ENCODE assay signal across 9 cellular contexts in the genomic region with DNA sequence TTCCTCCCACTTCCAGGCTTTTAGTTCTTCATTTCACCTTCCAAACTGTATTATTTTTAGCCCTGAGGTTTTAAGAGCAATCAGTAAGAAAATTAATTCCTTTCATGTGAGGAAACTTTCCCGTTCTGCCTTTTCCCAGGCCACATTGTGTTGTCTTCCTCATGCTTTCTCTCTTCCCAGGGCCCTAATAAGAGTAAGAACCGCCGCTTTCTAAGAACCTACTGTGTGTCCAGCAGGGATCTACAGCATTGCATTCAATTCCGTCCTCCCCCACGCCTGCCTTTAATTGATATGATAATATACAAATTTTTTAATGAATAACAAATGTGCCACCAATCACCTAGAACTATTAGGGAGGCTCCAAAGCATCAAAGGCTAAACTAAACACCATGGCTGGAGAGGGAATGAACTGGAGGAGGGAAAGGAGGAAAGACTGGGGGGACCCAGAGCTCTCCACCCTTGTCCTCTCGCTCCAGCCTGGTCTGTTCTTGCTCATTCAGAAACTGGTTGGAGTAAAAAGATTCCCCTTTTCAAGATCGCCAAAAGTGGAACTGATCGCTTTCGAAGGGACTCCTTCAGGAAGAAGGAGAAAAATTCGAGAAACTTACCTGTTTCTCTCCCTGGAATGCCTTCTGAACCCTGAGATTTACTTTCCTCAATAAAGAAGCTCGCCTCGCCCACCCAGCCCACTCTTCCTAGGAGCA. TPM values are rescaled to one million over a fixed set of nuclear protein-coding genes. Genes with fewer than 3 reads are reported as not detected.
DNase-seq lines count a peak whose midpoint lies in the region; ATAC-seq and TF ChIP-seq lines count a peak whose summit lies in the region.
"Had no signal": no experiment of that assay in that cellular context is flagged by ENCODE, and none has a peak within 500 bp of the region (broad histone marks: within the 10 kb centered on the region; RNA-seq: fewer than 3 reads in every experiment).

No MANE protein-coding gene starts in this region.

- no peak for TF ChIP-seq CTCF in fibroblast of lung (conservative IDR thresholded peaks at IDR 0.05 in 1 of 2, IDR thresholded peaks at IDR 0.05 in 1 of 2; ENCODE audit: low read depth in 1 of 2, low read length in 2 of 2)

- no peak for ATAC-seq in HG03135 (IDR thresholded peaks at IDR 0.05; ENCODE audit: unreplicated experiment)

- no peak for DNase-seq in activated T-cell treated with anti-CD3 and anti-CD28 coated beads, Interleukin-2, amount 50 U/mL, for 24 hours
- no peak for DNase-seq in activated T-cell treated with anti-CD3 and anti-CD28 coated beads, Interleukin-2, amount 50 U/mL, for 48 hours
- DNase-seq in SJCRH30 (peak in 1 of 2 experiments; percentile 10), fibroblast of lung (ENCODE audit: low read depth in 2 of 2) (peak in 1 of 2 donors; percentile 11), hepatic stellate cell (ENCODE audit: low spot score) (no peak)
- no peak for DNase-seq in activated effector memory CD4-positive, alpha-beta T cell treated with anti-CD3 and anti-CD28 coated beads, Interleukin-2, amount 50 U/mL, for 16 hours

- H3K9me3 ChIP-seq in SJCRH30 (replicated peaks) (no peaks in the 10 kb centered on the region), fibroblast of lung (ENCODE audit: control insufficient read depth, insufficient read depth, low read depth, low read length) (no peaks in the 10 kb centered on the region), subcutaneous abdominal adipose tissue (ENCODE audit: control insufficient read depth in 5 of 5, low read length in 5 of 5) (no peaks in the 10 kb centered on the region)

- H3K36me3 ChIP-seq in SJCRH30 (no peaks in the 10 kb centered on the region), fibroblast of lung (ENCODE audit: control insufficient read depth, insufficient read depth, low read length) (no peaks in the 10 kb centered on the region), subcutaneous abdominal adipose tissue (ENCODE audit: control insufficient read depth in 5 of 5, insufficient read depth in 5 of 5, low read length in 5 of 5) (no peaks in the 10 kb centered on the region)

- H3K9me3 Mint-ChIP-seq in activated T-cell treated with anti-CD3 and anti-CD28 coated beads, Interleukin-2, amount 50 U/mL, for 24 hours, result no peaks in the 10 kb centered on the region

- H3K27ac Mint-ChIP-seq in activated T-cell treated with anti-CD3 and anti-CD28 coated beads, Interleukin-2, amount 50 U/mL, for 24 hours, result no peak overlapping the region

- H4K20me1 ChIP-seq in fibroblast of lung (ENCODE audit: control insufficient read depth, extremely low read depth, insufficient read depth, low read length), result no peaks in the 10 kb centered on the region

- H3K27ac ChIP-seq in SJCRH30 (no peak overlapping the region), fibroblast of lung (ENCODE audit: insufficient read depth, low read length) (no peak overlapping the region), subcutaneous abdominal adipose tissue (ENCODE audit: low read depth, low read length) (no peak overlapping the region)

- no peaks in the 10 kb centered on the region for H3K4me1 ChIP-seq in SJCRH30
- no peaks in the 10 kb centered on the region for H3K4me1 ChIP-seq in fibroblast of lung (ENCODE audit: control insufficient read depth, extremely low read depth, insufficient read depth, low read length)
- peaks cover 7 to 34% (median 26%) of the 10 kb centered on the region in 5 donors for H3K4me1 ChIP-seq in subcutaneous abdominal adipose tissue (ENCODE audit: control insufficient read depth in 5 of 5, insufficient read depth in 5 of 5, low read length in 5 of 5)

- H3K4me2 ChIP-seq in fibroblast of lung (ENCODE audit: extremely low read depth, insufficient read depth, low read length), result no peak overlapping the region

- H3K27me3 ChIP-seq in SJCRH30 (no peaks in the 10 kb centered on the region), fibroblast of lung (ENCODE audit: control insufficient read depth, insufficient read depth, low read length) (no peaks in the 10 kb centered on the region), subcutaneous abdominal adipose tissue (ENCODE audit: control insufficient read depth in 5 of 5, insufficient read depth in 4 of 5, low read length in 5 of 5) (no peaks in the 10 kb centered on the region)

- H3K4me3 ChIP-seq in SJCRH30 (peak overlapping the region; percentile 65), fibroblast of lung (replicated peaks in 1 of 4; ENCODE audit: control extremely low read depth in 1 of 4, insufficient read depth in 1 of 4, low read depth in 3 of 4, low read length in 4 of 4) (peak overlapping the region in 3 of 4 experiments; percentile 17 to 46 (median 44)), subcutaneous abdominal adipose tissue (ENCODE audit: low read depth in 1 of 5, low read length in 5 of 5) (peak overlapping the region in 3 of 5 donors; percentile 16 to 68 (median 22))

- H3K9ac ChIP-seq in fibroblast of lung (ENCODE audit: insufficient read depth, low read length) (no peak overlapping the region), subcutaneous abdominal adipose tissue (ENCODE audit: low read length in 5 of 5) (no peak overlapping the region)

- peaks cover 62% of the 10 kb centered on the region for H3K4me1 Mint-ChIP-seq in activated T-cell treated with anti-CD3 and anti-CD28 coated beads, Interleukin-2, amount 50 U/mL, for 24 hours (ENCODE audit: low read depth)

- no peaks in the 10 kb centered on the region for H3K79me2 ChIP-seq in fibroblast of lung (ENCODE audit: control insufficient read depth, insufficient read depth, low read length)

- H3K36me3 Mint-ChIP-seq in activated T-cell treated with anti-CD3 and anti-CD28 coated beads, Interleukin-2, amount 50 U/mL, for 24 hours (ENCODE audit: low read depth), result peaks cover 5% of the 10 kb centered on the region

- H3K27me3 Mint-ChIP-seq in activated T-cell treated with anti-CD3 and anti-CD28 coated beads, Interleukin-2, amount 50 U/mL, for 24 hours, result peaks cover 2% of the 10 kb centered on the region

- peak overlapping the region; percentile 78 for H3K4me3 Mint-ChIP-seq in activated T-cell treated with anti-CD3 and anti-CD28 coated beads, Interleukin-2, amount 50 U/mL, for 24 hours

- peak overlapping the region; percentile 34 for H2AFZ ChIP-seq in fibroblast of lung (ENCODE audit: low read length)

RNA-seq across cellular contexts. Expression of a gene that starts 46.8 kb away (rescaled TPM):
- not detected in 2 replicates for total RNA-seq in SJCRH30 (2014; rRNA removed; shearing (Covaris generic))
- not detected in 2 replicates for total RNA-seq in fibroblast of lung
- not detected in 2 replicates for polyA plus RNA-seq in fibroblast of lung
- polyA plus RNA-seq in fibroblast of lung (2012), result not detected in 2 replicates
- not detected in 2 replicates for polyA minus RNA-seq in fibroblast of lung (ENCODE audit: low replicate concordance)
- total RNA-seq: renal cortical epithelial cell had no signal

RNA-seq across cellular contexts. Expression of a gene that starts 54.7 kb away (rescaled TPM):
- total RNA-seq in SJCRH30 (2014; rRNA removed; shearing (Covaris generic)), result not detected in 2 replicates
- total RNA-seq in fibroblast of lung, result not detected in 2 replicates
- polyA plus RNA-seq in fibroblast of lung, result not detected in 2 replicates
- polyA plus RNA-seq in fibroblast of lung (2012), result not detected in 2 replicates
- not detected in 2 replicates for polyA minus RNA-seq in fibroblast of lung (ENCODE audit: low replicate concordance)
- total RNA-seq: renal cortical epithelial cell had no signal

RNA-seq across cellular contexts. Expression of a gene that starts 57.5 kb away (rescaled TPM):
- 17.2 and 20.0 TPM in 2 replicates for total RNA-seq in SJCRH30 (2014; rRNA removed; shearing (Covaris generic))
- total RNA-seq in fibroblast of lung, result 29.5 and 44.1 TPM in 2 replicates
- 32.4 and 34.0 TPM in 2 replicates for polyA plus RNA-seq in fibroblast of lung
- polyA plus RNA-seq in fibroblast of lung (2012), result 27.5 and 29.6 TPM in 2 replicates
- polyA minus RNA-seq in fibroblast of lung (ENCODE audit: low replicate concordance), result 31.3 and 38.8 TPM in 2 replicates
